1 cellular context compared by ENCODE assay signal in the genomic region with DNA sequence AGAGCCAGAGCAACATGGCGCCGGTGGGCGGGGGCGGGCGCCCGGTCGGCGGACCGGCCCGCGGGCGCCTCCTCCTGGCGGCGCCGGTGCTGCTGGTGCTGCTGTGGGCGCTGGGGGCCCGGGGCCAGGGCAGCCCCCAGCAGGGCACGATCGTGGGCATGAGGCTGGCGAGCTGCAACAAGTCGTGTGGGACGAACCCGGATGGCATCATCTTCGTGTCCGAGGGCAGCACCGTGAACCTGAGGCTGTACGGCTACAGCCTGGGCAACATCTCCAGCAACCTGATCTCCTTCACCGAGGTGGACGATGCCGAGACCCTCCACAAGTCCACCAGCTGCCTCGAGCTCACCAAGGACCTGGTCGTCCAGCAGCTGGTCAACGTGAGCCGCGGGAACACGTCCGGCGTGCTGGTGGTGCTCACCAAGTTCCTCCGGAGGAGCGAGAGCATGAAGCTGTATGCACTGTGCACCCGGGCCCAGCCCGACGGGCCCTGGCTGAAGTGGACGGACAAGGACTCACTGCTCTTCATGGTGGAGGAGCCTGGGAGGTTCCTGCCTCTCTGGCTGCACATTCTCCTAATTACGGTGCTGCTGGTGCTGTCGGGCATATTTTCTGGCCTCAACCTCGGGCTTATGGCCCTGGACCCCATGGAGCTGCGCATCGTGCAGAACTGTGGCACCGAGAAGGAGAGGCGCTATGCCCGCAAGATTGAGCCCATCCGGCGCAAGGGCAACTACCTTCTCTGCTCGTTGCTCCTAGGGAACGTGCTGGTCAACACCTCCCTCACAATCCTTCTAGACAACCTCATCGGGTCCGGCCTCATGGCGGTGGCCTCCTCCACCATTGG.
TF ChIP-seq lines count a peak whose summit lies in the region.

No MANE protein-coding gene starts in this region.

TF ChIP-seq in GM12878, 131 proteins besides CTCF, POLR2A, EP300 and RAD21 (continues in another document):
- TF ChIP-seq DPF2 (IDR thresholded peaks at IDR 0.05), result peak; percentile 59; the same call in 1 of the 2 replicates
- TF ChIP-seq, protein P1, sequence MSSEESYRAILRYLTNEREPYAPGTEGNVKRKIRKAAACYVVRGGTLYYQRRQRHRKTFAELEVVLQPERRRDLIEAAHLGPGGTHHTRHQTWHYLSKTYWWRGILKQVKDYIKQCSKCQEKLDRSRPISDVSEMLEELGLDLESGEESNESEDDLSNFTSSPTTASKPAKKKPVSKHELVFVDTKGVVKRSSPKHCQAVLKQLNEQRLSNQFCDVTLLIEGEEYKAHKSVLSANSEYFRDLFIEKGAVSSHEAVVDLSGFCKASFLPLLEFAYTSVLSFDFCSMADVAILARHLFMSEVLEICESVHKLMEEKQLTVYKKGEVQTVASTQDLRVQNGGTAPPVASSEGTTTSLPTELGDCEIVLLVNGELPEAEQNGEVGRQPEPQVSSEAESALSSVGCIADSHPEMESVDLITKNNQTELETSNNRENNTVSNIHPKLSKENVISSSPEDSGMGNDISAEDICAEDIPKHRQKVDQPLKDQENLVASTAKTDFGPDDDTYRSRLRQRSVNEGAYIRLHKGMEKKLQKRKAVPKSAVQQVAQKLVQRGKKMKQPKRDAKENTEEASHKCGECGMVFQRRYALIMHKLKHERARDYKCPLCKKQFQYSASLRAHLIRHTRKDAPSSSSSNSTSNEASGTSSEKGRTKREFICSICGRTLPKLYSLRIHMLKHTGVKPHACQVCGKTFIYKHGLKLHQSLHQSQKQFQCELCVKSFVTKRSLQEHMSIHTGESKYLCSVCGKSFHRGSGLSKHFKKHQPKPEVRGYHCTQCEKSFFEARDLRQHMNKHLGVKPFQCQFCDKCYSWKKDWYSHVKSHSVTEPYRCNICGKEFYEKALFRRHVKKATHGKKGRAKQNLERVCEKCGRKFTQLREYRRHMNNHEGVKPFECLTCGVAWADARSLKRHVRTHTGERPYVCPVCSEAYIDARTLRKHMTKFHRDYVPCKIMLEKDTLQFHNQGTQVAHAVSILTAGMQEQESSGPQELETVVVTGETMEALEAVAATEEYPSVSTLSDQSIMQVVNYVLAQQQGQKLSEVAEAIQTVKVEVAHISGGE (CRISPR knock-in tag; IDR thresholded peaks at IDR 0.05), result no peak
- TF ChIP-seq, protein P2, sequence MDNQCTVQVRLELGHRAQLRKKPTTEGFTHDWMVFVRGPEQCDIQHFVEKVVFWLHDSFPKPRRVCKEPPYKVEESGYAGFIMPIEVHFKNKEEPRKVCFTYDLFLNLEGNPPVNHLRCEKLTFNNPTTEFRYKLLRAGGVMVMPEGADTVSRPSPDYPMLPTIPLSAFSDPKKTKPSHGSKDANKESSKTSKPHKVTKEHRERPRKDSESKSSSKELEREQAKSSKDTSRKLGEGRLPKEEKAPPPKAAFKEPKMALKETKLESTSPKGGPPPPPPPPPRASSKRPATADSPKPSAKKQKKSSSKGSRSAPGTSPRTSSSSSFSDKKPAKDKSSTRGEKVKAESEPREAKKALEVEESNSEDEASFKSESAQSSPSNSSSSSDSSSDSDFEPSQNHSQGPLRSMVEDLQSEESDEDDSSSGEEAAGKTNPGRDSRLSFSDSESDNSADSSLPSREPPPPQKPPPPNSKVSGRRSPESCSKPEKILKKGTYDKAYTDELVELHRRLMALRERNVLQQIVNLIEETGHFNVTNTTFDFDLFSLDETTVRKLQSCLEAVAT (IDR thresholded peaks at IDR 0.05), result peak; percentile 88
- TF ChIP-seq SUPT20H (IDR thresholded peaks at IDR 0.05; ENCODE audit: borderline replicate concordance, control insufficient read depth, low read depth, low read length), result no peak
- TF ChIP-seq RFX5 (IDR thresholded peaks at IDR 0.05; ENCODE audit: low read depth, low read length), result no peak
- TF ChIP-seq, protein P3, sequence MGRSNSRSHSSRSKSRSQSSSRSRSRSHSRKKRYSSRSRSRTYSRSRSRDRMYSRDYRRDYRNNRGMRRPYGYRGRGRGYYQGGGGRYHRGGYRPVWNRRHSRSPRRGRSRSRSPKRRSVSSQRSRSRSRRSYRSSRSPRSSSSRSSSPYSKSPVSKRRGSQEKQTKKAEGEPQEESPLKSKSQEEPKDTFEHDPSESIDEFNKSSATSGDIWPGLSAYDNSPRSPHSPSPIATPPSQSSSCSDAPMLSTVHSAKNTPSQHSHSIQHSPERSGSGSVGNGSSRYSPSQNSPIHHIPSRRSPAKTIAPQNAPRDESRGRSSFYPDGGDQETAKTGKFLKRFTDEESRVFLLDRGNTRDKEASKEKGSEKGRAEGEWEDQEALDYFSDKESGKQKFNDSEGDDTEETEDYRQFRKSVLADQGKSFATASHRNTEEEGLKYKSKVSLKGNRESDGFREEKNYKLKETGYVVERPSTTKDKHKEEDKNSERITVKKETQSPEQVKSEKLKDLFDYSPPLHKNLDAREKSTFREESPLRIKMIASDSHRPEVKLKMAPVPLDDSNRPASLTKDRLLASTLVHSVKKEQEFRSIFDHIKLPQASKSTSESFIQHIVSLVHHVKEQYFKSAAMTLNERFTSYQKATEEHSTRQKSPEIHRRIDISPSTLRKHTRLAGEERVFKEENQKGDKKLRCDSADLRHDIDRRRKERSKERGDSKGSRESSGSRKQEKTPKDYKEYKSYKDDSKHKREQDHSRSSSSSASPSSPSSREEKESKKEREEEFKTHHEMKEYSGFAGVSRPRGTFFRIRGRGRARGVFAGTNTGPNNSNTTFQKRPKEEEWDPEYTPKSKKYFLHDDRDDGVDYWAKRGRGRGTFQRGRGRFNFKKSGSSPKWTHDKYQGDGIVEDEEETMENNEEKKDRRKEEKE (IDR thresholded peaks at IDR 0.05), result 0 out of 2 replicates have a peak, but pooled peaks have one; percentile 40
- TF ChIP-seq FOXM1 (IDR thresholded peaks at IDR 0.05; ENCODE audit: low read depth, low read length), result no peak
- peak; percentile 83 for TF ChIP-seq HDGF (IDR thresholded peaks at IDR 0.05)
- peak; percentile 61; the same call in 1 of the 2 replicates for TF ChIP-seq ZNF217 (IDR thresholded peaks at IDR 0.05)
- 0 out of 2 replicates have a peak, but pooled peaks have one; percentile 17 for TF ChIP-seq RB1 (IDR thresholded peaks at IDR 0.05; ENCODE audit: borderline replicate concordance)
- no peak for TF ChIP-seq POLR2AphosphoS5 (IDR thresholded peaks at IDR 0.05; ENCODE audit: low read length)
- TF ChIP-seq NBN (IDR thresholded peaks at IDR 0.05), result peak; percentile 32; the same call in 1 of the 2 replicates
- TF ChIP-seq ZSCAN29 (IDR thresholded peaks at IDR 0.05), result 0 out of 2 replicates have a peak, but pooled peaks have one; percentile 39
- peak; percentile 95 for TF ChIP-seq YY1 (IDR thresholded peaks at IDR 0.05; ENCODE audit: low read depth, low read length)
- TF ChIP-seq, protein P4, sequence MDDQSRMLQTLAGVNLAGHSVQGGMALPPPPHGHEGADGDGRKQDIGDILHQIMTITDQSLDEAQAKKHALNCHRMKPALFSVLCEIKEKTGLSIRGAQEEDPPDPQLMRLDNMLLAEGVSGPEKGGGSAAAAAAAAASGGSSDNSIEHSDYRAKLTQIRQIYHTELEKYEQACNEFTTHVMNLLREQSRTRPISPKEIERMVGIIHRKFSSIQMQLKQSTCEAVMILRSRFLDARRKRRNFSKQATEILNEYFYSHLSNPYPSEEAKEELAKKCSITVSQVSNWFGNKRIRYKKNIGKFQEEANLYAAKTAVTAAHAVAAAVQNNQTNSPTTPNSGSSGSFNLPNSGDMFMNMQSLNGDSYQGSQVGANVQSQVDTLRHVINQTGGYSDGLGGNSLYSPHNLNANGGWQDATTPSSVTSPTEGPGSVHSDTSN (IDR thresholded peaks at IDR 0.05; ENCODE audit: insufficient replicate concordance, low read depth, low read length), result no peak
- TF ChIP-seq EGR1 (IDR thresholded peaks at IDR 0.05; ENCODE audit: borderline replicate concordance in 1 of 2, low read depth in 2 of 2, low read length in 2 of 2), result peak in 1 of 2 experiments; percentile 96; a peak in 2 of 3 replicates
- TF ChIP-seq BHLHE40 (IDR thresholded peaks at IDR 0.05; ENCODE audit: borderline replicate concordance in 1 of 2, low read depth in 2 of 2, low read length in 1 of 2), result peak; percentile 21 to 37; a peak in 1 of 4 replicates
- TF ChIP-seq, protein P5, sequence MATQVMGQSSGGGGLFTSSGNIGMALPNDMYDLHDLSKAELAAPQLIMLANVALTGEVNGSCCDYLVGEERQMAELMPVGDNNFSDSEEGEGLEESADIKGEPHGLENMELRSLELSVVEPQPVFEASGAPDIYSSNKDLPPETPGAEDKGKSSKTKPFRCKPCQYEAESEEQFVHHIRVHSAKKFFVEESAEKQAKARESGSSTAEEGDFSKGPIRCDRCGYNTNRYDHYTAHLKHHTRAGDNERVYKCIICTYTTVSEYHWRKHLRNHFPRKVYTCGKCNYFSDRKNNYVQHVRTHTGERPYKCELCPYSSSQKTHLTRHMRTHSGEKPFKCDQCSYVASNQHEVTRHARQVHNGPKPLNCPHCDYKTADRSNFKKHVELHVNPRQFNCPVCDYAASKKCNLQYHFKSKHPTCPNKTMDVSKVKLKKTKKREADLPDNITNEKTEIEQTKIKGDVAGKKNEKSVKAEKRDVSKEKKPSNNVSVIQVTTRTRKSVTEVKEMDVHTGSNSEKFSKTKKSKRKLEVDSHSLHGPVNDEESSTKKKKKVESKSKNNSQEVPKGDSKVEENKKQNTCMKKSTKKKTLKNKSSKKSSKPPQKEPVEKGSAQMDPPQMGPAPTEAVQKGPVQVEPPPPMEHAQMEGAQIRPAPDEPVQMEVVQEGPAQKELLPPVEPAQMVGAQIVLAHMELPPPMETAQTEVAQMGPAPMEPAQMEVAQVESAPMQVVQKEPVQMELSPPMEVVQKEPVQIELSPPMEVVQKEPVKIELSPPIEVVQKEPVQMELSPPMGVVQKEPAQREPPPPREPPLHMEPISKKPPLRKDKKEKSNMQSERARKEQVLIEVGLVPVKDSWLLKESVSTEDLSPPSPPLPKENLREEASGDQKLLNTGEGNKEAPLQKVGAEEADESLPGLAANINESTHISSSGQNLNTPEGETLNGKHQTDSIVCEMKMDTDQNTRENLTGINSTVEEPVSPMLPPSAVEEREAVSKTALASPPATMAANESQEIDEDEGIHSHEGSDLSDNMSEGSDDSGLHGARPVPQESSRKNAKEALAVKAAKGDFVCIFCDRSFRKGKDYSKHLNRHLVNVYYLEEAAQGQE (IDR thresholded peaks at IDR 0.05; ENCODE audit: low read depth, low read length), result no peak
- TF ChIP-seq BACH1 (IDR thresholded peaks at IDR 0.05; ENCODE audit: borderline replicate concordance), result peak; percentile 76
- no peak for TF ChIP-seq NR2C1 (IDR thresholded peaks at IDR 0.05)
- no peak for TF ChIP-seq ETV6 (conservative IDR thresholded peaks at IDR 0.05 in 1 of 2, IDR thresholded peaks at IDR 0.05 in 1 of 2; ENCODE audit: borderline replicate concordance in 1 of 2, low read depth in 1 of 2)
- TF ChIP-seq CREM (IDR thresholded peaks at IDR 0.05; ENCODE audit: low read depth), result no peak
- peak; percentile 54; the same call in 1 of the 2 replicates for TF ChIP-seq NR2F1 (conservative IDR thresholded peaks at IDR 0.05)
- peak; percentile 95 for TF ChIP-seq GATAD2B (conservative IDR thresholded peaks at IDR 0.05; ENCODE audit: low read depth)
- no peak for TF ChIP-seq POU2F2 (IDR thresholded peaks at IDR 0.05; ENCODE audit: borderline replicate concordance, low read depth, low read length)
- TF ChIP-seq, protein P6, sequence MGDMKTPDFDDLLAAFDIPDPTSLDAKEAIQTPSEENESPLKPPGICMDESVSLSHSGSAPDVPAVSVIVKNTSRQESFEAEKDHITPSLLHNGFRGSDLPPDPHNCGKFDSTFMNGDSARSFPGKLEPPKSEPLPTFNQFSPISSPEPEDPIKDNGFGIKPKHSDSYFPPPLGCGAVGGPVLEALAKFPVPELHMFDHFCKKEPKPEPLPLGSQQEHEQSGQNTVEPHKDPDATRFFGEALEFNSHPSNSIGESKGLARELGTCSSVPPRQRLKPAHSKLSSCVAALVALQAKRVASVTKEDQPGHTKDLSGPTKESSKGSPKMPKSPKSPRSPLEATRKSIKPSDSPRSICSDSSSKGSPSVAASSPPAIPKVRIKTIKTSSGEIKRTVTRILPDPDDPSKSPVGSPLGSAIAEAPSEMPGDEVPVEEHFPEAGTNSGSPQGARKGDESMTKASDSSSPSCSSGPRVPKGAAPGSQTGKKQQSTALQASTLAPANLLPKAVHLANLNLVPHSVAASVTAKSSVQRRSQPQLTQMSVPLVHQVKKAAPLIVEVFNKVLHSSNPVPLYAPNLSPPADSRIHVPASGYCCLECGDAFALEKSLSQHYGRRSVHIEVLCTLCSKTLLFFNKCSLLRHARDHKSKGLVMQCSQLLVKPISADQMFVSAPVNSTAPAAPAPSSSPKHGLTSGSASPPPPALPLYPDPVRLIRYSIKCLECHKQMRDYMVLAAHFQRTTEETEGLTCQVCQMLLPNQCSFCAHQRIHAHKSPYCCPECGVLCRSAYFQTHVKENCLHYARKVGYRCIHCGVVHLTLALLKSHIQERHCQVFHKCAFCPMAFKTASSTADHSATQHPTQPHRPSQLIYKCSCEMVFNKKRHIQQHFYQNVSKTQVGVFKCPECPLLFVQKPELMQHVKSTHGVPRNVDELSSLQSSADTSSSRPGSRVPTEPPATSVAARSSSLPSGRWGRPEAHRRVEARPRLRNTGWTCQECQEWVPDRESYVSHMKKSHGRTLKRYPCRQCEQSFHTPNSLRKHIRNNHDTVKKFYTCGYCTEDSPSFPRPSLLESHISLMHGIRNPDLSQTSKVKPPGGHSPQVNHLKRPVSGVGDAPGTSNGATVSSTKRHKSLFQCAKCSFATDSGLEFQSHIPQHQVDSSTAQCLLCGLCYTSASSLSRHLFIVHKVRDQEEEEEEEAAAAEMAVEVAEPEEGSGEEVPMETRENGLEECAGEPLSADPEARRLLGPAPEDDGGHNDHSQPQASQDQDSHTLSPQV (IDR thresholded peaks at IDR 0.05), result no peak
- TF ChIP-seq EZH2 (IDR thresholded peaks at IDR 0.05; ENCODE audit: borderline replicate concordance, control insufficient read depth, low read depth, low read length), result no peak
- TF ChIP-seq, protein P7, sequence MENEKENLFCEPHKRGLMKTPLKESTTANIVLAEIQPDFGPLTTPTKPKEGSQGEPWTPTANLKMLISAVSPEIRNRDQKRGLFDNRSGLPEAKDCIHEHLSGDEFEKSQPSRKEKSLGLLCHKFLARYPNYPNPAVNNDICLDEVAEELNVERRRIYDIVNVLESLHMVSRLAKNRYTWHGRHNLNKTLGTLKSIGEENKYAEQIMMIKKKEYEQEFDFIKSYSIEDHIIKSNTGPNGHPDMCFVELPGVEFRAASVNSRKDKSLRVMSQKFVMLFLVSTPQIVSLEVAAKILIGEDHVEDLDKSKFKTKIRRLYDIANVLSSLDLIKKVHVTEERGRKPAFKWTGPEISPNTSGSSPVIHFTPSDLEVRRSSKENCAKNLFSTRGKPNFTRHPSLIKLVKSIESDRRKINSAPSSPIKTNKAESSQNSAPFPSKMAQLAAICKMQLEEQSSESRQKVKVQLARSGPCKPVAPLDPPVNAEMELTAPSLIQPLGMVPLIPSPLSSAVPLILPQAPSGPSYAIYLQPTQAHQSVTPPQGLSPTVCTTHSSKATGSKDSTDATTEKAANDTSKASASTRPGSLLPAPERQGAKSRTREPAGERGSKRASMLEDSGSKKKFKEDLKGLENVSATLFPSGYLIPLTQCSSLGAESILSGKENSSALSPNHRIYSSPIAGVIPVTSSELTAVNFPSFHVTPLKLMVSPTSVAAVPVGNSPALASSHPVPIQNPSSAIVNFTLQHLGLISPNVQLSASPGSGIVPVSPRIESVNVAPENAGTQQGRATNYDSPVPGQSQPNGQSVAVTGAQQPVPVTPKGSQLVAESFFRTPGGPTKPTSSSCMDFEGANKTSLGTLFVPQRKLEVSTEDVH (IDR thresholded peaks at IDR 0.05; ENCODE audit: low read depth, partially characterized antibody), result no peak
- TF ChIP-seq, protein P8, sequence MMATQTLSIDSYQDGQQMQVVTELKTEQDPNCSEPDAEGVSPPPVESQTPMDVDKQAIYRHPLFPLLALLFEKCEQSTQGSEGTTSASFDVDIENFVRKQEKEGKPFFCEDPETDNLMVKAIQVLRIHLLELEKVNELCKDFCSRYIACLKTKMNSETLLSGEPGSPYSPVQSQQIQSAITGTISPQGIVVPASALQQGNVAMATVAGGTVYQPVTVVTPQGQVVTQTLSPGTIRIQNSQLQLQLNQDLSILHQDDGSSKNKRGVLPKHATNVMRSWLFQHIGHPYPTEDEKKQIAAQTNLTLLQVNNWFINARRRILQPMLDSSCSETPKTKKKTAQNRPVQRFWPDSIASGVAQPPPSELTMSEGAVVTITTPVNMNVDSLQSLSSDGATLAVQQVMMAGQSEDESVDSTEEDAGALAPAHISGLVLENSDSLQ (IDR thresholded peaks at IDR 0.05), result no peak
- TF ChIP-seq IRF4 (IDR thresholded peaks at IDR 0.05; ENCODE audit: low read depth, low read length), result 0 out of 2 replicates have a peak, but pooled peaks have one; percentile 12
